1 cellular context compared by ENCODE assay signal in genomic region chr12:22361785-22362184, GRCh38.
TF ChIP-seq lines count a peak whose summit lies in the region.

No MANE protein-coding gene starts in this region.

TF ChIP-seq in GM23338, 12 proteins besides CTCF, POLR2A, EP300 and RAD21 (continued from another document):
- TF ChIP-seq ETS1 (IDR thresholded peaks at IDR 0.05) (no peak), JUNB (IDR thresholded peaks at IDR 0.05; ENCODE audit: unreplicated experiment) (no peak), REST (IDR thresholded peaks at IDR 0.05; ENCODE audit: unreplicated experiment) (no peak), STAT1 (IDR thresholded peaks at IDR 0.05; ENCODE audit: unreplicated experiment) (no peak), NANOG (IDR thresholded peaks at IDR 0.05; ENCODE audit: borderline replicate concordance) (no peak)
